Comparison of ENCODE assay signal across 8 cellular contexts in the genomic region with DNA sequence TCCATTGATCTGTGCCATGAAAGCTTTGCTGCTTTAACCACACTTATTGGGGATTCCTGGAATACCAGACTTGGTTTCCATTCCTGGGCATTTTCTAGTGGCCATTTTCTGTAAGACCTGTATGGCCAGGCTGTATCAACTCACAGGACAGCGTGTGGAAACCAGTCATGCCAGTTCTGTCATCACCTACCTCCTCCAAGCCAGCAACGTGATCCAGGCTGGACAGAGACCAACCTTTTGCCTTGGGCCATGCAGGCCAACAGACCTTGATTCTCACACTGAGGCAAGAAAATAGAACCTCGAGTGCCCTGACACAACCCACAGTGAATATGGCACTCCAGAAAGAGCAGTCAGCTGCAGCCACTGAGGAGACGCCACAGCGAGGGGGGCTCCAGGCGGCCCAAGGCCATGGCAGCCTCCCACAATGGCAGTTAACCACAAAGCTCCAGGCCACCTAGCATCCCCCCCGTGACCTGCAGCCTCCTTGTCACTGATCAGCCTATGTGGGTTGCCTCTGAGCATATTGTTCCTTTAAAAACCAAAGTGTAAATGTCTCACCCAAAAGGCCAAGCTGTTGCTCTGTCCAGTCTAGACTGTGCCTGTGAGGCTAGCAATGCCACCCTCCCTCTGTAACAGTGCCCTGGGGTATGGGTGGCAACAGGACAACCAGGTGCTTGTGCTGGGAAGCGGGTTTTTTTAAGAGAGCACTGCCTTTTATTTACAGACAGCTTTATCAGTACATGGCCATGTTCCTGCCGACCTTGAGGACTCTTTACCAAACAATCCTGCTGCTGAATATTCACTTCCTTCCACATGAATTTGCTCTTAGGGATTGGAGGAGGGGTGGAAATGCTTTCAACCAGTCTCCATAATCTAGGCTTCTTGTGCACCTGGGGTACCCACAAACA.
DNase-seq lines count a peak whose midpoint lies in the region; ATAC-seq and TF ChIP-seq lines count a peak whose summit lies in the region.

No MANE protein-coding gene starts in this region.

- H3K4me1 Mint-ChIP-seq in CD14-positive monocyte = peaks cover 40% of the 10 kb centered on the region
- peaks cover 44 to 91% (median 85%) of the 10 kb centered on the region in 4 donors for H3K4me1 Mint-ChIP-seq in naive thymus-derived CD8-positive, alpha-beta T cell

- H3K4me3 Mint-ChIP-seq in CD14-positive monocyte = no peak overlapping the region
- H3K4me3 Mint-ChIP-seq in naive thymus-derived CD8-positive, alpha-beta T cell = no peak overlapping the region

- POLR2A ChIA-PET in naive thymus-derived CD8-positive, alpha-beta T cell (lab: Charles Lee) = interaction anchor here (1.1 kb wide), 1 partner anchor 51 kb away, joined by 4 read pairs; no protein-coding TSS in a partner anchor

- H3K27me3 Mint-ChIP-seq in CD14-positive monocyte (ENCODE audit: low read depth in 3 of 3) = no peaks in the 10 kb centered on the region
- H3K27me3 Mint-ChIP-seq in naive thymus-derived CD8-positive, alpha-beta T cell = no peaks in the 10 kb centered on the region

- peaks cover 0 to 3% (median 0%) of the 10 kb centered on the region in 7 donors for H3K9me3 Mint-ChIP-seq in CD14-positive monocyte
- H3K9me3 Mint-ChIP-seq in naive thymus-derived CD8-positive, alpha-beta T cell = no peaks in the 10 kb centered on the region

- TF ChIP-seq CTCF in CD14-positive monocyte (IDR thresholded peaks at IDR 0.05) = no peak

- intact Hi-C loops in CD14-positive monocyte (cut with micrococcal nuclease) = loop anchor here (5.0 kb wide), 2 partner anchors 34 to 49 kb away; no protein-coding TSS in a partner anchor

- no peak for ATAC-seq in naive thymus-derived CD8-positive, alpha-beta T cell
- no peak for ATAC-seq in GM19023 (IDR thresholded peaks at IDR 0.05; ENCODE audit: unreplicated experiment)

- peak overlapping the region; percentile 10 to 89 (median 75) for H3K27ac Mint-ChIP-seq in CD14-positive monocyte
- peak overlapping the region; percentile 84 to 95 (median 90) for H3K27ac Mint-ChIP-seq in naive thymus-derived CD8-positive, alpha-beta T cell

- no peak for DNase-seq in CD14-positive monocyte (ENCODE audit: low spot score)
- DNase-seq in NCI-H128 (lab: John Stamatoyannopoulos, UW; ENCODE audit: unreplicated experiment) = peak; percentile 0
- peak; percentile 26 for DNase-seq in cerebellar cortex (ENCODE audit: low spot score)
- no peak for DNase-seq in naive thymus-derived CD8-positive, alpha-beta T cell
- no peak for DNase-seq in NAMALWA (ENCODE audit: low spot score)
- no peak for DNase-seq in NCI-H1694 (lab: John Stamatoyannopoulos, UW)
- DNase-seq in SHP77 (lab: John Stamatoyannopoulos, UW) = no peak

- peaks cover 35 to 40% of the 10 kb centered on the region in 2 donors for H3K36me3 Mint-ChIP-seq in CD14-positive monocyte
- H3K36me3 Mint-ChIP-seq in naive thymus-derived CD8-positive, alpha-beta T cell = peaks cover 14 to 85% (median 43%) of the 10 kb centered on the region in 3 donors

Comparison
In these comparisons a context has a peak if more than half of its experiments do, and no peak if none do; other contexts are left out.
1. DNase-seq: peak in NCI-H128 (single experiment) and cerebellar cortex (single experiment); none in CD14-positive monocyte (single experiment), naive thymus-derived CD8-positive, alpha-beta T cell (0 of 10), NAMALWA (single experiment), NCI-H1694 (single experiment) and SHP77 (0 of 2).